In genomic region chr19:3186891-3187661, GRCh38 we compare ENCODE assay signal across 8 cellular contexts. TPM values are rescaled to one million over a fixed set of nuclear protein-coding genes. Genes with fewer than 3 reads are reported as not detected.
DNase-seq lines count a peak whose midpoint lies in the region; ATAC-seq, FAIRE-seq and TF ChIP-seq lines count a peak whose summit lies in the region.

No MANE protein-coding gene starts in this region.

- H3K4me1 ChIP-seq in adipocyte (ENCODE audit: control insufficient read depth, insufficient read depth, low read length) (peaks cover 16% of the 10 kb centered on the region), HepG2 (ENCODE audit: insufficient read depth, low read length) (peaks cover 32% of the 10 kb centered on the region), thyroid gland (peaks cover 17 to 18% of the 10 kb centered on the region in 2 donors)

- no peak for FAIRE-seq in HepG2 (lab: Jason Lieb, UNC)

- H3K4me3 ChIP-seq in adipocyte (ENCODE audit: low read length) (peak overlapping the region; percentile 94), HepG2 (replicated peaks in 1 of 3; ENCODE audit: insufficient read depth in 1 of 3, low read depth in 2 of 3, low read length in 3 of 3) (peak overlapping the region; percentile 88 to 98 (median 93)), thyroid gland (replicated peaks in 1 of 3) (peak overlapping the region in 2 of 3 donors; percentile 67 to 83)

- POLR2A ChIA-PET in HepG2 (lab: Yijun Ruan, JAX) = interaction anchor here (1.6 kb wide), 1 partner anchor 90 kb away, joined by 3 read pairs; no protein-coding TSS in a partner anchor

- ATAC-seq in activated T-cell treated with anti-CD3 and anti-CD28 coated beads, Interleukin-2, amount 50 U/mL, for 4 hours = no peak
- ATAC-seq in HepG2 (no peak), GM19023 (IDR thresholded peaks at IDR 0.05; ENCODE audit: unreplicated experiment) (no peak), GM18498 (IDR thresholded peaks at IDR 0.05; ENCODE audit: unreplicated experiment) (no peak)

- H3K4me3 Mint-ChIP-seq in activated T-cell treated with anti-CD3 and anti-CD28 coated beads, Interleukin-2, amount 50 U/mL, for 4 hours = peak overlapping the region; percentile 91

- peak overlapping the region; percentile 95 for H3K4me2 ChIP-seq in HepG2 (ENCODE audit: low read depth, low read length)

- TSS peak; percentile 42 for BruUV-seq in HepG2 (replicated peaks; lab: Mats Ljungman, UMichigan)

- no peak for DNase-seq in activated T-cell treated with anti-CD3 and anti-CD28 coated beads, Interleukin-2, amount 50 U/mL, for 4 hours
- no peak for DNase-seq in activated T-cell treated with anti-CD3 and anti-CD28 coated beads, Interleukin-2, amount 50 U/mL, for 1 hour
- peak; percentile 9 for DNase-seq in adipocyte (ENCODE audit: low read depth)
- DNase-seq in HepG2 (ENCODE audit: low spot score) = no peak
- no peak for DNase-seq in thyroid gland
- DNase-seq in hepatic stellate cell (ENCODE audit: low spot score) = no peak

- intact Hi-C loops in HepG2 (cut with micrococcal nuclease; ENCODE audit: unreplicated experiment) = no loop called here
- intact Hi-C loops in thyroid gland (cut with DNase I) = no loop called here

- H3K27ac ChIP-seq in HepG2 (ENCODE audit: extremely low read length, insufficient read depth, low read length) = peak overlapping the region; percentile 53
- H3K27ac ChIP-seq in thyroid gland = no peak overlapping the region

- in situ Hi-C loops in HepG2 (cut with HindIII; ENCODE audit: extremely low pct_ligation_motif_present, low pct_unique_long_range_greater_than_20kb) = no loop called here

- no peaks in the 10 kb centered on the region for H3K27me3 Mint-ChIP-seq in activated T-cell treated with anti-CD3 and anti-CD28 coated beads, Interleukin-2, amount 50 U/mL, for 4 hours (ENCODE audit: low read depth)

- H3K9ac ChIP-seq in adipocyte (ENCODE audit: low read length) (peak overlapping the region; percentile 97), HepG2 (ENCODE audit: insufficient read depth, low read depth, low read length) (peak overlapping the region; percentile 88)

- H3K36me3 ChIP-seq in adipocyte (ENCODE audit: control insufficient read depth, insufficient read depth, low read length, severe bottlenecking) = peaks cover 5% of the 10 kb centered on the region
- peaks cover 2 to 6% of the 10 kb centered on the region in 2 experiments; a peak in 3 of 5 replicates for H3K36me3 ChIP-seq in HepG2 (replicated peaks in 1 of 2; ENCODE audit: control insufficient read depth in 1 of 2, insufficient read depth in 2 of 2, low read length in 2 of 2)
- no peaks in the 10 kb centered on the region for H3K36me3 ChIP-seq in thyroid gland

- H3K27me3 ChIP-seq in adipocyte (replicated peaks; ENCODE audit: control insufficient read depth, insufficient read depth, low read length) (no peaks in the 10 kb centered on the region), HepG2 (ENCODE audit: control insufficient read depth in 1 of 2, insufficient read depth in 2 of 2, low read length in 2 of 2) (no peaks in the 10 kb centered on the region), thyroid gland (no peaks in the 10 kb centered on the region)

- no peak for TF ChIP-seq RAD21 in HepG2 (CRISPR knock-in tag; IDR thresholded peaks at IDR 0.05)

- peaks cover 7% of the 10 kb centered on the region; the same call in 1 of the 2 replicates for H4K20me1 ChIP-seq in HepG2 (ENCODE audit: insufficient read depth, low read length)

- TF ChIP-seq POLR2A in HepG2 (IDR thresholded peaks at IDR 0.05; ENCODE audit: insufficient read depth in 1 of 2, low read depth in 2 of 2, low read length in 2 of 2) (no peak), thyroid gland (IDR thresholded peaks at IDR 0.05) (no peak)

- no peaks in the 10 kb centered on the region for H3K9me3 Mint-ChIP-seq in activated T-cell treated with anti-CD3 and anti-CD28 coated beads, Interleukin-2, amount 50 U/mL, for 4 hours

- TF ChIP-seq EP300 in HepG2 (IDR thresholded peaks at IDR 0.05; ENCODE audit: low read depth in 2 of 2, low read length in 2 of 2) = no peak
- no peak for TF ChIP-seq EP300 in HepG2 (CRISPR knock-in tag; IDR thresholded peaks at IDR 0.05; ENCODE audit: borderline replicate concordance)

- H3K79me2 ChIP-seq in HepG2 (ENCODE audit: insufficient read depth, low read length) = peaks cover 45% of the 10 kb centered on the region

- CTCF ChIA-PET in HepG2 (lab: Yijun Ruan, JAX; ENCODE audit: low intra/inter-chr PET ratio, low total read pairs) = no interaction called here

- H3K9me3 ChIP-seq in adipocyte (ENCODE audit: control insufficient read depth, low read length) (no peaks in the 10 kb centered on the region), HepG2 (ENCODE audit: low read length) (no peaks in the 10 kb centered on the region), thyroid gland (no peaks in the 10 kb centered on the region)

- WGBS in HepG2 (ENCODE audit: low lambda C conversion rate) = 45% methylated on average over 23 of the region's 23 CpGs
- WGBS in thyroid gland, 2 donors = 68 to 73% methylated on average over 23 of the region's 23 CpGs

- TF ChIP-seq CTCF in HepG2 (CRISPR knock-in tag; IDR thresholded peaks at IDR 0.05) = no peak
- no peak for TF ChIP-seq CTCF in thyroid gland (IDR thresholded peaks at IDR 0.05)

- H2AFZ ChIP-seq in HepG2 (ENCODE audit: low read length) = no peak overlapping the region

- peaks cover 10% of the 10 kb centered on the region for H3K36me3 Mint-ChIP-seq in activated T-cell treated with anti-CD3 and anti-CD28 coated beads, Interleukin-2, amount 50 U/mL, for 4 hours (ENCODE audit: insufficient read depth)

- peaks cover 60% of the 10 kb centered on the region for H3K4me1 Mint-ChIP-seq in activated T-cell treated with anti-CD3 and anti-CD28 coated beads, Interleukin-2, amount 50 U/mL, for 4 hours (ENCODE audit: low read depth)

RNA-seq across cellular contexts. Expression of gene NCLN, which starts 1.3 kb away (rescaled TPM):
- total RNA-seq in activated T-cell treated with anti-CD3 and anti-CD28 coated beads, Interleukin-2, amount 50 U/mL, for 4 hours = 100 to 1,000 TPM; 169 to 200 (median 177) TPM
- 20.0 and 56.0 TPM in 2 replicates for total RNA-seq in HepG2 (2016; rRNA removed; fragmentation: Illumina TruSeq; extraction: Trizol)
- total RNA-seq in HepG2 (2016; cell fraction: cytosol; rRNA removed; fragmentation: Illumina TruSeq; extraction: Trizol; ENCODE audit: low read depth) = 14.5 and 16.6 TPM in 2 replicates
- 22.2 and 58.2 TPM in 2 replicates for total RNA-seq in HepG2 (2016; cell fraction: insoluble cytoplasmic fraction; rRNA removed; fragmentation: Illumina TruSeq; extraction: Trizol)
- 36.2 and 36.4 TPM in 2 replicates for total RNA-seq in HepG2 (2016; cell fraction: membrane; rRNA removed; fragmentation: Illumina TruSeq; extraction: Trizol)
- 45.5 and 60.9 TPM in 2 replicates for total RNA-seq in HepG2 (2016; cell fraction: nucleus; rRNA removed; fragmentation: Illumina TruSeq; extraction: Trizol)
- 42.6 and 55.5 TPM in 2 replicates for polyA plus RNA-seq in HepG2 (2011; rRNA removed)
- 34.0 and 56.6 TPM in 2 replicates for polyA plus RNA-seq in HepG2 (2011; cell fraction: cytosol; rRNA removed)
- 87.2 and 112 TPM in 2 replicates for polyA plus RNA-seq in HepG2 (2011; cell fraction: nucleus; rRNA removed)
- polyA plus RNA-seq in HepG2 (2012) = 29.1 and 45.2 TPM in 2 replicates
- 21.6 and 23.7 TPM in 2 replicates for polyA plus RNA-seq in HepG2 (2016; cell fraction: cytosol; fragmentation: Illumina TruSeq; extraction: Trizol; ENCODE audit: low read depth)
- 19.8 and 29.4 TPM in 2 replicates for polyA plus RNA-seq in HepG2 (2016; cell fraction: insoluble cytoplasmic fraction; fragmentation: Illumina TruSeq; extraction: Trizol; ENCODE audit: low read depth)
- 31.3 and 31.9 TPM in 2 replicates for polyA plus RNA-seq in HepG2 (2016; cell fraction: membrane; fragmentation: Illumina TruSeq; extraction: Trizol; ENCODE audit: low read depth)
- polyA plus RNA-seq in HepG2 (2016; cell fraction: nucleus; fragmentation: Illumina TruSeq; extraction: Trizol; ENCODE audit: insufficient read depth, low read depth) = 109 and 110 TPM in 2 replicates
- polyA minus RNA-seq in HepG2 (2011; rRNA and poly(A)+ RNA removed; ENCODE audit: low replicate concordance) = 99.1 and 126 TPM in 2 replicates
- polyA minus RNA-seq in HepG2 (2011; cell fraction: cytosol; rRNA and poly(A)+ RNA removed) = 41.8 and 46.2 TPM in 2 replicates
- polyA minus RNA-seq in HepG2 (2011; cell fraction: nucleus; rRNA and poly(A)+ RNA removed) = 16.4 and 18.6 TPM in 2 replicates
- total RNA-seq in thyroid gland = 10 to 100 TPM; 30.8 to 48.5 (median 37.2) TPM

RNA-seq across cellular contexts. Expression of gene S1PR4, which starts 8.5 kb away (rescaled TPM):
- 10 to 100 TPM; 19.4 to 24.5 (median 23.8) TPM for total RNA-seq in activated T-cell treated with anti-CD3 and anti-CD28 coated beads, Interleukin-2, amount 50 U/mL, for 4 hours
- total RNA-seq in HepG2 (2016; rRNA removed; fragmentation: Illumina TruSeq; extraction: Trizol) (0.07 TPM in 1 of 2 replicates, not detected in the other), thyroid gland (1 to 10 TPM; 2.1 to 5.4 (median 3.4) TPM)
- not detected in 2 replicates for total RNA-seq in HepG2 (2016; cell fraction: cytosol; rRNA removed; fragmentation: Illumina TruSeq; extraction: Trizol; ENCODE audit: low read depth)
- total RNA-seq in HepG2 (2016; cell fraction: insoluble cytoplasmic fraction; rRNA removed; fragmentation: Illumina TruSeq; extraction: Trizol) = 0.09 TPM in 1 of 2 replicates, not detected in the other
- total RNA-seq in HepG2 (2016; cell fraction: membrane; rRNA removed; fragmentation: Illumina TruSeq; extraction: Trizol) = not detected in 2 replicates
- not detected in 2 replicates for total RNA-seq in HepG2 (2016; cell fraction: nucleus; rRNA removed; fragmentation: Illumina TruSeq; extraction: Trizol)
- 0.09 and 0.33 TPM in 2 replicates for polyA plus RNA-seq in HepG2 (2011; rRNA removed)
- polyA plus RNA-seq in HepG2 (2011; cell fraction: cytosol; rRNA removed) = not detected in 2 replicates
- 1.2 and 1.8 TPM in 2 replicates for polyA plus RNA-seq in HepG2 (2011; cell fraction: nucleus; rRNA removed)
- not detected in 2 replicates for polyA plus RNA-seq in HepG2 (2012)
- not detected in 2 replicates for polyA plus RNA-seq in HepG2 (2016; cell fraction: cytosol; fragmentation: Illumina TruSeq; extraction: Trizol; ENCODE audit: low read depth)
- polyA plus RNA-seq in HepG2 (2016; cell fraction: insoluble cytoplasmic fraction; fragmentation: Illumina TruSeq; extraction: Trizol; ENCODE audit: low read depth) = not detected in 2 replicates
- polyA plus RNA-seq in HepG2 (2016; cell fraction: membrane; fragmentation: Illumina TruSeq; extraction: Trizol; ENCODE audit: low read depth) = not detected in 2 replicates
- polyA plus RNA-seq in HepG2 (2016; cell fraction: nucleus; fragmentation: Illumina TruSeq; extraction: Trizol; ENCODE audit: insufficient read depth, low read depth) = 0.29 TPM in 1 of 2 replicates, not detected in the other
- polyA minus RNA-seq in HepG2 (2011; rRNA and poly(A)+ RNA removed; ENCODE audit: low replicate concordance) = 0.19 TPM in 1 of 2 replicates, not detected in the other
- not detected in 2 replicates for polyA minus RNA-seq in HepG2 (2011; cell fraction: cytosol; rRNA and poly(A)+ RNA removed)
- 0.25 TPM in 1 of 2 replicates, not detected in the other for polyA minus RNA-seq in HepG2 (2011; cell fraction: nucleus; rRNA and poly(A)+ RNA removed)

RNA-seq across cellular contexts. Expression of gene CELF5, which starts 37.4 kb away (rescaled TPM):
- total RNA-seq in activated T-cell treated with anti-CD3 and anti-CD28 coated beads, Interleukin-2, amount 50 U/mL, for 4 hours = under 1 TPM in 2 of 3 donors, not detected in 1; 0.05 to 0.38 TPM
- 0.14 and 0.31 TPM in 2 replicates for total RNA-seq in HepG2 (2016; rRNA removed; fragmentation: Illumina TruSeq; extraction: Trizol)
- 0.35 TPM in 1 of 2 replicates, not detected in the other for total RNA-seq in HepG2 (2016; cell fraction: cytosol; rRNA removed; fragmentation: Illumina TruSeq; extraction: Trizol; ENCODE audit: low read depth)
- total RNA-seq in HepG2 (2016; cell fraction: insoluble cytoplasmic fraction; rRNA removed; fragmentation: Illumina TruSeq; extraction: Trizol) = 0.16 and 0.30 TPM in 2 replicates
- 0.12 and 0.28 TPM in 2 replicates for total RNA-seq in HepG2 (2016; cell fraction: membrane; rRNA removed; fragmentation: Illumina TruSeq; extraction: Trizol)
- 0.66 and 0.68 TPM in 2 replicates for total RNA-seq in HepG2 (2016; cell fraction: nucleus; rRNA removed; fragmentation: Illumina TruSeq; extraction: Trizol)
- polyA plus RNA-seq in HepG2 (2011; rRNA removed) = 0.84 and 0.91 TPM in 2 replicates
- 0.23 and 0.43 TPM in 2 replicates for polyA plus RNA-seq in HepG2 (2011; cell fraction: cytosol; rRNA removed)
- 3.4 and 3.5 TPM in 2 replicates for polyA plus RNA-seq in HepG2 (2011; cell fraction: nucleus; rRNA removed)
- 2.1 and 2.4 TPM in 2 replicates for polyA plus RNA-seq in HepG2 (2012)
- 0.07 and 0.20 TPM in 2 replicates for polyA plus RNA-seq in HepG2 (2016; cell fraction: cytosol; fragmentation: Illumina TruSeq; extraction: Trizol; ENCODE audit: low read depth)
- 0.19 and 0.47 TPM in 2 replicates for polyA plus RNA-seq in HepG2 (2016; cell fraction: insoluble cytoplasmic fraction; fragmentation: Illumina TruSeq; extraction: Trizol; ENCODE audit: low read depth)
- 0.15 and 0.30 TPM in 2 replicates for polyA plus RNA-seq in HepG2 (2016; cell fraction: membrane; fragmentation: Illumina TruSeq; extraction: Trizol; ENCODE audit: low read depth)
- 1.6 and 1.9 TPM in 2 replicates for polyA plus RNA-seq in HepG2 (2016; cell fraction: nucleus; fragmentation: Illumina TruSeq; extraction: Trizol; ENCODE audit: insufficient read depth, low read depth)
- 0.44 and 0.56 TPM in 2 replicates for polyA minus RNA-seq in HepG2 (2011; rRNA and poly(A)+ RNA removed; ENCODE audit: low replicate concordance)
- polyA minus RNA-seq in HepG2 (2011; cell fraction: cytosol; rRNA and poly(A)+ RNA removed) = 0.40 TPM in 1 of 2 replicates, not detected in the other
- 0.75 and 0.77 TPM in 2 replicates for polyA minus RNA-seq in HepG2 (2011; cell fraction: nucleus; rRNA and poly(A)+ RNA removed)
- not detected for total RNA-seq in thyroid gland

RNA-seq across cellular contexts. Expression of gene GNA15, which starts 51.2 kb away (rescaled TPM):
- total RNA-seq in activated T-cell treated with anti-CD3 and anti-CD28 coated beads, Interleukin-2, amount 50 U/mL, for 4 hours = 10 to 100 TPM in 2 of 3 donors, 1 to 10 TPM in 1; 8.8 to 19.9 (median 11.3) TPM
- total RNA-seq in HepG2 (2016; rRNA removed; fragmentation: Illumina TruSeq; extraction: Trizol) (not detected in 2 replicates), thyroid gland (1 to 10 TPM in 3 of 4 donors, under 1 TPM in 1; 0.88 to 4.6 (median 2.1) TPM)
- not detected in 2 replicates for total RNA-seq in HepG2 (2016; cell fraction: cytosol; rRNA removed; fragmentation: Illumina TruSeq; extraction: Trizol; ENCODE audit: low read depth)
- total RNA-seq in HepG2 (2016; cell fraction: insoluble cytoplasmic fraction; rRNA removed; fragmentation: Illumina TruSeq; extraction: Trizol) = not detected in 2 replicates
- not detected in 2 replicates for total RNA-seq in HepG2 (2016; cell fraction: membrane; rRNA removed; fragmentation: Illumina TruSeq; extraction: Trizol)
- total RNA-seq in HepG2 (2016; cell fraction: nucleus; rRNA removed; fragmentation: Illumina TruSeq; extraction: Trizol) = not detected in 2 replicates
- not detected in 2 replicates for polyA plus RNA-seq in HepG2 (2011; rRNA removed)
- polyA plus RNA-seq in HepG2 (2011; cell fraction: cytosol; rRNA removed) = 0.04 TPM in 1 of 2 replicates, not detected in the other
- not detected in 2 replicates for polyA plus RNA-seq in HepG2 (2011; cell fraction: nucleus; rRNA removed)
- polyA plus RNA-seq in HepG2 (2012) = not detected in 2 replicates
- polyA plus RNA-seq in HepG2 (2016; cell fraction: cytosol; fragmentation: Illumina TruSeq; extraction: Trizol; ENCODE audit: low read depth) = not detected in 2 replicates
- polyA plus RNA-seq in HepG2 (2016; cell fraction: insoluble cytoplasmic fraction; fragmentation: Illumina TruSeq; extraction: Trizol; ENCODE audit: low read depth) = not detected in 2 replicates
- polyA plus RNA-seq in HepG2 (2016; cell fraction: membrane; fragmentation: Illumina TruSeq; extraction: Trizol; ENCODE audit: low read depth) = 0.08 TPM in 1 of 2 replicates, not detected in the other
- 0.22 TPM in 1 of 2 replicates, not detected in the other for polyA plus RNA-seq in HepG2 (2016; cell fraction: nucleus; fragmentation: Illumina TruSeq; extraction: Trizol; ENCODE audit: insufficient read depth, low read depth)
- 0.10 and 0.61 TPM in 2 replicates for polyA minus RNA-seq in HepG2 (2011; rRNA and poly(A)+ RNA removed; ENCODE audit: low replicate concordance)
- not detected in 2 replicates for polyA minus RNA-seq in HepG2 (2011; cell fraction: cytosol; rRNA and poly(A)+ RNA removed)
- not detected in 2 replicates for polyA minus RNA-seq in HepG2 (2011; cell fraction: nucleus; rRNA and poly(A)+ RNA removed)
